Comparison of ENCODE assay signal across 15 cellular contexts in genomic region chr5:175516933-175517823, GRCh38. TPM values are rescaled to one million over a fixed set of nuclear protein-coding genes. Genes with fewer than 3 reads are reported as not detected.
A peak's percentile ranks its signal among the peaks of the same experiment; 100 is the strongest.
DNase-seq lines count a peak whose midpoint lies in the region; ATAC-seq and TF ChIP-seq lines count a peak whose summit lies in the region.
"Had no signal": no experiment of that assay in that cellular context is flagged by ENCODE, and none has a peak within 500 bp of the region (broad histone marks: within the 10 kb centered on the region; RNA-seq: fewer than 3 reads in every experiment).

No MANE protein-coding gene starts in this region.

- no peak for ATAC-seq in CD4-positive, alpha-beta T cell (ENCODE audit: poor library complexity)
- peak; percentile 54 for ATAC-seq in activated T-helper 17 cell treated with anti-CD3 and anti-CD28 coated beads, Interleukin-2, amount 50 U/mL, for 72 hours (replicated peaks)
- ATAC-seq in GM18873 (IDR thresholded peaks at IDR 0.05; ENCODE audit: low FRiP score, unreplicated experiment) (no peak), HG02970 (IDR thresholded peaks at IDR 0.05; ENCODE audit: low FRiP score, unreplicated experiment) (no peak)

- no peaks in the 10 kb centered on the region for H3F3A ChIP-seq in PC-9 (ENCODE audit: insufficient read depth, low read depth)

- DNase-seq in CD4-positive, alpha-beta T cell: no peak
- DNase-seq in PC-9 (no peak), inferior parietal cortex (ENCODE audit: extremely low spot score) (peak; percentile 61), immature natural killer cell (no peak), AG08396 (ENCODE audit: low spot score) (no peak)
- DNase-seq: glutamatergic neuron, H9, kidney, NCI-H1930, RPMI8226 had no signal

- BruUV-seq in PC-9 (replicated peaks; lab: Mats Ljungman, UMichigan): TSS peak; percentile 78

- H3K4me2 ChIP-seq in PC-9: no peak overlapping the region
- H3K4me2 ChIP-seq: BLaER1 treated with 17β-estradiol and CSF1 and Interleukin-3, amounts not matched to agents 10 nM and 100 nM had no signal

- peak overlapping the region; percentile 31 for H3K27ac ChIP-seq in CD4-positive, alpha-beta T cell (ENCODE audit: low read depth, low read length)
- no peak overlapping the region for H3K27ac ChIP-seq in PC-9
- H3K27ac ChIP-seq: BLaER1 treated with 17β-estradiol and CSF1 and Interleukin-3, amounts not matched to agents 10 nM and 100 nM; cardiac muscle cell had no signal

- no peaks in the 10 kb centered on the region for H3K79me2 ChIP-seq in PC-9 (ENCODE audit: low read depth)

- H2AFZ ChIP-seq in PC-9: no peak overlapping the region

- no peaks in the 10 kb centered on the region for H4K20me1 ChIP-seq in PC-9 (ENCODE audit: insufficient read depth)

- peaks cover 18% of the 10 kb centered on the region for H3K36me3 ChIP-seq in PC-9 (ENCODE audit: low read depth)

- peaks cover 2% of the 10 kb centered on the region for H3K9me3 Mint-ChIP-seq in CD4-positive, alpha-beta T cell
- H3K9me3 Mint-ChIP-seq in activated T-helper 17 cell treated with anti-CD3 and anti-CD28 coated beads, Interleukin-2, amount 50 U/mL, for 72 hours: peaks cover 12% of the 10 kb centered on the region
- no peaks in the 10 kb centered on the region for H3K9me3 Mint-ChIP-seq in immature natural killer cell
- H3K9me3 Mint-ChIP-seq: H9 had no signal

- POLR2A ChIA-PET in CD4-positive, alpha-beta T cell (lab: Charles Lee): interaction anchor here (0.6 to 1.7 kb wide), 4 partner anchors 9 to 39 kb away, joined by 3 to 7 read pairs (median 4); partner anchors contain the start of gene SFXN1
- POLR2A ChIA-PET in PC-9 (lab: Charles Lee; ENCODE audit: unreplicated experiment): interaction anchor here (0.6 to 0.7 kb wide), 2 partner anchors 180 to 872 kb away, joined by 4 read pairs; no protein-coding TSS in a partner anchor

- peak overlapping the region; percentile 46 for H3K4me3 Mint-ChIP-seq in CD4-positive, alpha-beta T cell
- peak overlapping the region; percentile 88 for H3K4me3 Mint-ChIP-seq in activated T-helper 17 cell treated with anti-CD3 and anti-CD28 coated beads, Interleukin-2, amount 50 U/mL, for 72 hours
- no peak overlapping the region for H3K4me3 Mint-ChIP-seq in immature natural killer cell
- H3K4me3 Mint-ChIP-seq: H9 had no signal

- H3K27me3 Mint-ChIP-seq in CD4-positive, alpha-beta T cell: no peaks in the 10 kb centered on the region
- no peaks in the 10 kb centered on the region for H3K27me3 Mint-ChIP-seq in activated T-helper 17 cell treated with anti-CD3 and anti-CD28 coated beads, Interleukin-2, amount 50 U/mL, for 72 hours
- H3K27me3 Mint-ChIP-seq in immature natural killer cell (ENCODE audit: low read depth in 3 of 3): peaks cover 0 to 4% (median 2%) of the 10 kb centered on the region in 3 donors

- H3K27ac Mint-ChIP-seq in CD4-positive, alpha-beta T cell: peak overlapping the region; percentile 84
- peak overlapping the region; percentile 92 for H3K27ac Mint-ChIP-seq in activated T-helper 17 cell treated with anti-CD3 and anti-CD28 coated beads, Interleukin-2, amount 50 U/mL, for 72 hours
- H3K27ac Mint-ChIP-seq in immature natural killer cell: peak overlapping the region in 1 of 6 donors; percentile 33
- H3K27ac Mint-ChIP-seq: H9 had no signal

- no peaks in the 10 kb centered on the region for H3K4me1 ChIP-seq in PC-9 (replicated peaks; ENCODE audit: insufficient read depth)

- peaks cover 97% of the 10 kb centered on the region for H3K36me3 Mint-ChIP-seq in CD4-positive, alpha-beta T cell (ENCODE audit: low read depth)
- peaks cover 100% of the 10 kb centered on the region for H3K36me3 Mint-ChIP-seq in activated T-helper 17 cell treated with anti-CD3 and anti-CD28 coated beads, Interleukin-2, amount 50 U/mL, for 72 hours (ENCODE audit: low read depth)
- H3K36me3 Mint-ChIP-seq in immature natural killer cell: peaks cover 49 to 67% (median 54%) of the 10 kb centered on the region in 3 donors

- intact Hi-C loops in CD4-positive, alpha-beta T cell (cut with DNase I, micrococcal nuclease): no loop called here
- intact Hi-C loops in PC-9 (cut with micrococcal nuclease; ENCODE audit: unreplicated experiment): no loop called here

- H3K4me1 Mint-ChIP-seq in CD4-positive, alpha-beta T cell (ENCODE audit: low read depth): peaks cover 74% of the 10 kb centered on the region
- H3K4me1 Mint-ChIP-seq in activated T-helper 17 cell treated with anti-CD3 and anti-CD28 coated beads, Interleukin-2, amount 50 U/mL, for 72 hours: peaks cover 48% of the 10 kb centered on the region
- peaks cover 28 to 49% of the 10 kb centered on the region in 2 donors for H3K4me1 Mint-ChIP-seq in immature natural killer cell
- H3K4me1 Mint-ChIP-seq: H9 had no signal

- no peaks in the 10 kb centered on the region for H3K27me3 ChIP-seq in CD4-positive, alpha-beta T cell (ENCODE audit: control insufficient read depth, insufficient read depth, low read length)
- no peaks in the 10 kb centered on the region for H3K27me3 ChIP-seq in PC-9 (ENCODE audit: insufficient read depth, low read depth)
- H3K27me3 ChIP-seq: BLaER1 treated with 17β-estradiol and CSF1 and Interleukin-3, amounts not matched to agents 10 nM and 100 nM; cardiac muscle cell had no signal

- H3K9me2 ChIP-seq in PC-9 (ENCODE audit: insufficient read depth): no peaks in the 10 kb centered on the region

- no peak overlapping the region for H3K4me3 ChIP-seq in PC-9
- H3K4me3 ChIP-seq: BLaER1 treated with 17β-estradiol and CSF1 and Interleukin-3, amounts not matched to agents 10 nM and 100 nM; cardiac muscle cell had no signal

- CTCF ChIA-PET in CD4-positive, alpha-beta T cell (lab: Charles Lee): interaction anchor here (1.3 to 5.3 kb wide), 2 partner anchors 10 to 17 kb away, joined by 7 to 28 read pairs; no protein-coding TSS in a partner anchor
- CTCF ChIA-PET in PC-9 (lab: Charles Lee): interaction anchor here (0.6 kb wide), 2 partner anchors 9 to 1411 kb away, joined by 3 to 12 read pairs; no protein-coding TSS in a partner anchor

- TF ChIP-seq CTCF in CD4-positive, alpha-beta T cell (IDR thresholded peaks at IDR 0.05): no peak
- no peak for TF ChIP-seq CTCF in PC-9 (conservative IDR thresholded peaks at IDR 0.05)

- H3K9me3 ChIP-seq in CD4-positive, alpha-beta T cell (ENCODE audit: control insufficient read depth, low read length): no peaks in the 10 kb centered on the region
- H3K9me3 ChIP-seq in PC-9 (ENCODE audit: insufficient read depth, low read depth): no peaks in the 10 kb centered on the region

RNA-seq across cellular contexts. Expression of gene SFXN1, which starts 38.8 kb away (rescaled TPM):
- total RNA-seq in CD4-positive, alpha-beta T cell: 100 to 1,000 TPM; 133 to 138 TPM
- total RNA-seq in PC-9 (2021): 43.6 and 61.4 TPM in 2 replicates
- total RNA-seq in activated T-helper 17 cell treated with anti-CD3 and anti-CD28 coated beads, Interleukin-2, amount 50 U/mL, for 72 hours: 100 to 1,000 TPM; 225 to 256 TPM
- polyA plus RNA-seq in immature natural killer cell: 10 to 100 TPM; 24.4 to 40.3 (median 24.9) TPM

Comparison
In these comparisons a context has a peak if more than half of its experiments do, and no peak if none do; other contexts are left out.
1. H3K4me3 Mint-ChIP-seq: peak in CD4-positive, alpha-beta T cell (single experiment) and activated T-helper 17 cell treated with anti-CD3 and anti-CD28 coated beads, Interleukin-2, amount 50 U/mL, for 72 hours (single experiment); none in immature natural killer cell (0 of 5).